In genomic region chr3:33117461-33117860, GRCh38 we compare ENCODE assay signal across 25 cellular contexts. TPM values are rescaled to one million over a fixed set of nuclear protein-coding genes. Genes with fewer than 3 reads are reported as not detected.
DNase-seq lines count a peak whose midpoint lies in the region; ATAC-seq and TF ChIP-seq lines count a peak whose summit lies in the region.
"Had no signal": no experiment of that assay in that cellular context is flagged by ENCODE, and none has a peak within 500 bp of the region (broad histone marks: within the 10 kb centered on the region; RNA-seq: fewer than 3 reads in every experiment).

No MANE protein-coding gene starts in this region.

- POLR2A ChIA-PET in CD4-positive, alpha-beta T cell (lab: Charles Lee), result no interaction called here
- POLR2A ChIA-PET in activated B cell treated with CpG ODN at 0.5 μM for 24 hours (lab: Charles Lee), result interaction anchor here (0.6 kb wide), 1 partner anchor 882 kb away, joined by 4 read pairs; no protein-coding TSS in a partner anchor

- CTCF ChIA-PET in CD4-positive, alpha-beta T cell (lab: Charles Lee), result interaction anchor here (1.9 kb wide), 1 partner anchor 43 kb away, joined by 7 read pairs; no protein-coding TSS in a partner anchor
- CTCF ChIA-PET in activated B cell treated with CpG ODN at 0.5 μM for 24 hours (lab: Charles Lee), result interaction anchor here (1.4 kb wide), 1 partner anchor 14 kb away, joined by 6 read pairs; no protein-coding TSS in a partner anchor
- CTCF ChIA-PET in activated naive CD4-positive, alpha-beta T cell treated with anti-CD3 and anti-CD28 coated beads for 36 hours (lab: Charles Lee), result interaction anchor here (0.6 to 1.0 kb wide), 2 partner anchors 14 to 534 kb away, joined by 3 to 4 read pairs; no protein-coding TSS in a partner anchor

- no peaks in the 10 kb centered on the region for H3K27me3 ChIP-seq in CD4-positive, alpha-beta T cell (ENCODE audit: control insufficient read depth, insufficient read depth, low read length)
- H3K27me3 ChIP-seq: BLaER1 treated with 17β-estradiol and CSF1 and Interleukin-3, amounts not matched to agents 10 nM and 100 nM; uterus had no signal

- no peaks in the 10 kb centered on the region for H3K9me3 Mint-ChIP-seq in CD4-positive, alpha-beta T cell
- no peaks in the 10 kb centered on the region for H3K9me3 Mint-ChIP-seq in activated B cell treated with CpG ODN at 0.5 μM for 24 hours
- H3K9me3 Mint-ChIP-seq in stimulated activated memory B cell treated with anti-CD40 and anti-IgM and Interleukin-4, amounts not matched to agents 10 μg/mL and 1 μg/mL and 100 μg/mL, for 72 hours, result no peaks in the 10 kb centered on the region
- H3K9me3 Mint-ChIP-seq in activated naive CD4-positive, alpha-beta T cell treated with anti-CD3 and anti-CD28 coated beads for 36 hours, result no peaks in the 10 kb centered on the region
- H3K9me3 Mint-ChIP-seq: activated naive CD8-positive, alpha-beta T cell treated with anti-CD3 and anti-CD28 coated beads, Interleukin-2, amount 10 ng/mL, durations not matched to agents 7 days and 5 days; activated T-helper 1 cell treated with anti-CD3 and anti-CD28 coated beads, Interleukin-12 subunit alpha, Interleukin-12 subunit beta, Interleukin-2, Interleukin-4 antibody, amounts not matched to agents 30 ng/mL and 10 ng/mL and 1 ng/mL, durations not matched to agents 14 hours and 24 hours and 36 hours; effector memory CD8-positive, alpha-beta T cell; immature natural killer cell; natural killer cell had no signal

- no peak for TF ChIP-seq CTCF in CD4-positive, alpha-beta T cell (IDR thresholded peaks at IDR 0.05)
- TF ChIP-seq CTCF in activated B cell treated with CpG ODN at 0.5 μM for 24 hours (IDR thresholded peaks at IDR 0.05) (no peak), fibroblast of mammary gland (conservative IDR thresholded peaks at IDR 0.05; ENCODE audit: control insufficient read depth, insufficient read depth, low read depth, low read length) (no peak)

- H3K4me3 ChIP-seq in fibroblast of mammary gland (ENCODE audit: control insufficient read depth, low read depth, low read length), result no peak overlapping the region
- H3K4me3 ChIP-seq: BLaER1 treated with 17β-estradiol and CSF1 and Interleukin-3, amounts not matched to agents 10 nM and 100 nM; left ventricle myocardium inferior; uterus had no signal

- ATAC-seq in CD4-positive, alpha-beta T cell (ENCODE audit: poor library complexity), result no peak
- no peak for ATAC-seq in activated B cell treated with CpG ODN at 0.5 μM for 24 hours (ENCODE audit: low read depth)
- no peak for ATAC-seq in stimulated activated memory B cell treated with anti-CD40 and anti-IgM and Interleukin-4, amounts not matched to agents 10 μg/mL and 1 μg/mL and 100 μg/mL, for 72 hours
- ATAC-seq: activated CD8-positive, alpha-beta memory T cell treated with anti-CD3 and anti-CD28 coated beads, Interleukin-2, amount 10 ng/mL, durations not matched to agents 7 days and 5 days; effector memory CD8-positive, alpha-beta T cell; esophagus mucosa; natural killer cell had no signal

- DNase-seq in CD4-positive, alpha-beta T cell, result no peak
- DNase-seq in activated B cell treated with CpG ODN at 0.5 μM for 24 hours (no peak), fibroblast of mammary gland (ENCODE audit: low read depth) (peak; percentile 35), A172 (ENCODE audit: low spot score) (no peak), midbrain (lab: John Stamatoyannopoulos, UW) (no peak), cardiac septum (ENCODE audit: low spot score) (no peak)
- DNase-seq in activated naive CD4-positive, alpha-beta T cell treated with anti-CD3 and anti-CD28 coated beads for 36 hours, result no peak
- DNase-seq: activated CD4-positive, CD25-positive, alpha-beta regulatory T cell treated with anti-CD3 and anti-CD28 coated beads, Interleukin-2, amount 50 U/mL, for 72 hours; activated CD8-positive, alpha-beta memory T cell treated with anti-CD3 and anti-CD28 coated beads, Interleukin-2, amount 10 ng/mL, durations not matched to agents 7 days and 5 days; activated naive CD8-positive, alpha-beta T cell treated with anti-CD3 and anti-CD28 coated beads, Interleukin-2, amount 10 ng/mL, durations not matched to agents 7 days and 5 days; effector memory CD8-positive, alpha-beta T cell; EL; H9; hippocampal formation; immature natural killer cell; left ventricle myocardium inferior; natural killer cell; NCI-H510A treated with DMSO at 0.1 percent for 48 hours; T-helper 1 cell; uterus had no signal

- H3K4me3 Mint-ChIP-seq in CD4-positive, alpha-beta T cell, result peak overlapping the region; percentile 17
- no peak overlapping the region for H3K4me3 Mint-ChIP-seq in activated B cell treated with CpG ODN at 0.5 μM for 24 hours
- H3K4me3 Mint-ChIP-seq in stimulated activated memory B cell treated with anti-CD40 and anti-IgM and Interleukin-4, amounts not matched to agents 10 μg/mL and 1 μg/mL and 100 μg/mL, for 72 hours, result no peak overlapping the region
- no peak overlapping the region for H3K4me3 Mint-ChIP-seq in activated naive CD4-positive, alpha-beta T cell treated with anti-CD3 and anti-CD28 coated beads for 36 hours
- H3K4me3 Mint-ChIP-seq: activated CD8-positive, alpha-beta memory T cell treated with anti-CD3 and anti-CD28 coated beads, Interleukin-2, amount 10 ng/mL, durations not matched to agents 7 days and 5 days; activated naive CD8-positive, alpha-beta T cell treated with anti-CD3 and anti-CD28 coated beads, Interleukin-2, amount 10 ng/mL, durations not matched to agents 7 days and 5 days; activated T-helper 1 cell treated with anti-CD3 and anti-CD28 coated beads, Interleukin-12 subunit alpha, Interleukin-12 subunit beta, Interleukin-2, Interleukin-4 antibody, amounts not matched to agents 30 ng/mL and 10 ng/mL and 1 ng/mL, durations not matched to agents 14 hours and 24 hours and 36 hours; effector memory CD8-positive, alpha-beta T cell; H9; immature natural killer cell; natural killer cell had no signal

- H3K27me3 Mint-ChIP-seq in CD4-positive, alpha-beta T cell, result no peaks in the 10 kb centered on the region
- no peaks in the 10 kb centered on the region for H3K27me3 Mint-ChIP-seq in activated B cell treated with CpG ODN at 0.5 μM for 24 hours
- no peaks in the 10 kb centered on the region for H3K27me3 Mint-ChIP-seq in stimulated activated memory B cell treated with anti-CD40 and anti-IgM and Interleukin-4, amounts not matched to agents 10 μg/mL and 1 μg/mL and 100 μg/mL, for 72 hours
- no peaks in the 10 kb centered on the region for H3K27me3 Mint-ChIP-seq in activated naive CD4-positive, alpha-beta T cell treated with anti-CD3 and anti-CD28 coated beads for 36 hours (ENCODE audit: low read depth)
- H3K27me3 Mint-ChIP-seq: activated CD8-positive, alpha-beta memory T cell treated with anti-CD3 and anti-CD28 coated beads, Interleukin-2, amount 10 ng/mL, durations not matched to agents 7 days and 5 days; activated naive CD8-positive, alpha-beta T cell treated with anti-CD3 and anti-CD28 coated beads, Interleukin-2, amount 10 ng/mL, durations not matched to agents 7 days and 5 days; effector memory CD8-positive, alpha-beta T cell had no signal

- H3K4me1 Mint-ChIP-seq in CD4-positive, alpha-beta T cell (ENCODE audit: low read depth), result peaks cover 47% of the 10 kb centered on the region
- H3K4me1 Mint-ChIP-seq in activated B cell treated with CpG ODN at 0.5 μM for 24 hours, result peaks cover 33% of the 10 kb centered on the region
- peaks cover 53% of the 10 kb centered on the region for H3K4me1 Mint-ChIP-seq in stimulated activated memory B cell treated with anti-CD40 and anti-IgM and Interleukin-4, amounts not matched to agents 10 μg/mL and 1 μg/mL and 100 μg/mL, for 72 hours
- H3K4me1 Mint-ChIP-seq in activated naive CD4-positive, alpha-beta T cell treated with anti-CD3 and anti-CD28 coated beads for 36 hours (ENCODE audit: low read depth), result peaks cover 24% of the 10 kb centered on the region

- peaks cover 29% of the 10 kb centered on the region for H3K36me3 Mint-ChIP-seq in CD4-positive, alpha-beta T cell (ENCODE audit: low read depth)
- peaks cover 24% of the 10 kb centered on the region for H3K36me3 Mint-ChIP-seq in activated B cell treated with CpG ODN at 0.5 μM for 24 hours (ENCODE audit: low read depth)
- H3K36me3 Mint-ChIP-seq in stimulated activated memory B cell treated with anti-CD40 and anti-IgM and Interleukin-4, amounts not matched to agents 10 μg/mL and 1 μg/mL and 100 μg/mL, for 72 hours, result peaks cover 39% of the 10 kb centered on the region
- H3K36me3 Mint-ChIP-seq in activated naive CD4-positive, alpha-beta T cell treated with anti-CD3 and anti-CD28 coated beads for 36 hours (ENCODE audit: low read depth), result peaks cover 5% of the 10 kb centered on the region
- H3K36me3 Mint-ChIP-seq: natural killer cell had no signal

- H3K27ac Mint-ChIP-seq in CD4-positive, alpha-beta T cell, result peak overlapping the region; percentile 8
- H3K27ac Mint-ChIP-seq in activated B cell treated with CpG ODN at 0.5 μM for 24 hours, result peak overlapping the region; percentile 24
- H3K27ac Mint-ChIP-seq in stimulated activated memory B cell treated with anti-CD40 and anti-IgM and Interleukin-4, amounts not matched to agents 10 μg/mL and 1 μg/mL and 100 μg/mL, for 72 hours, result peak overlapping the region; percentile 48
- no peak overlapping the region for H3K27ac Mint-ChIP-seq in activated naive CD4-positive, alpha-beta T cell treated with anti-CD3 and anti-CD28 coated beads for 36 hours
- H3K27ac Mint-ChIP-seq: activated CD8-positive, alpha-beta memory T cell treated with anti-CD3 and anti-CD28 coated beads, Interleukin-2, amount 10 ng/mL, durations not matched to agents 7 days and 5 days; activated naive CD8-positive, alpha-beta T cell treated with anti-CD3 and anti-CD28 coated beads, Interleukin-2, amount 10 ng/mL, durations not matched to agents 7 days and 5 days; activated T-helper 1 cell treated with anti-CD3 and anti-CD28 coated beads, Interleukin-12 subunit alpha, Interleukin-12 subunit beta, Interleukin-2, Interleukin-4 antibody, amounts not matched to agents 30 ng/mL and 10 ng/mL and 1 ng/mL, durations not matched to agents 14 hours and 24 hours and 36 hours; natural killer cell had no signal

- intact Hi-C loops in CD4-positive, alpha-beta T cell (cut with DNase I, micrococcal nuclease), result loop anchor here in 1 of 2 experiments (5.0 kb wide), 1 partner anchor 320 kb away; no protein-coding TSS in a partner anchor
- intact Hi-C loops in activated B cell treated with CpG ODN at 0.5 μM for 24 hours (cut with micrococcal nuclease) (loop anchor here (10.0 kb wide), 1 partner anchor 333 kb away; no protein-coding TSS in a partner anchor), cardiac septum (cut with DNase I) (loop anchor here (5.0 to 10.0 kb wide), 2 partner anchors 325 to 677 kb away; partner anchors contain the start of genes PDCD6IP and UBP1)
- intact Hi-C loops in activated naive CD4-positive, alpha-beta T cell treated with anti-CD3 and anti-CD28 coated beads for 36 hours (cut with micrococcal nuclease), result no loop called here

- no peaks in the 10 kb centered on the region for H3K9me3 ChIP-seq in CD4-positive, alpha-beta T cell (ENCODE audit: control insufficient read depth, low read length)
- H3K9me3 ChIP-seq: BLaER1 treated with 17β-estradiol and CSF1 and Interleukin-3, amounts not matched to agents 10 nM and 100 nM; left ventricle myocardium inferior; uterus had no signal

- H3K27ac ChIP-seq in CD4-positive, alpha-beta T cell (ENCODE audit: low read depth, low read length), result no peak overlapping the region
- H3K27ac ChIP-seq: KMS-11, left ventricle myocardium inferior had no signal

RNA-seq across cellular contexts. Expression of gene CRTAP, which starts 3.6 kb away (rescaled TPM):
- 10 to 100 TPM; 38.2 to 40.3 TPM for total RNA-seq in CD4-positive, alpha-beta T cell
- 36.5 and 36.6 TPM in 2 replicates for total RNA-seq in activated B cell treated with CpG ODN at 0.5 μM for 24 hours
- total RNA-seq in activated naive CD4-positive, alpha-beta T cell treated with anti-CD3 and anti-CD28 coated beads for 36 hours, result 10 to 100 TPM; 48.1 to 51.1 TPM
- 416 and 442 TPM in 2 replicates for total RNA-seq in A172 (2014; rRNA removed; shearing (Covaris generic))
- 91.7 TPM for total RNA-seq in cardiac septum

RNA-seq across cellular contexts. Expression of gene GLB1, which starts 20.5 kb away (rescaled TPM):
- 10 to 100 TPM; 20.1 to 22.8 TPM for total RNA-seq in CD4-positive, alpha-beta T cell
- total RNA-seq in activated B cell treated with CpG ODN at 0.5 μM for 24 hours, result 52.6 and 56.3 TPM in 2 replicates
- total RNA-seq in activated naive CD4-positive, alpha-beta T cell treated with anti-CD3 and anti-CD28 coated beads for 36 hours, result 10 to 100 TPM; 32.0 to 36.3 TPM
- total RNA-seq in A172 (2014; rRNA removed; shearing (Covaris generic)), result 122 TPM in 2 replicates
- total RNA-seq in cardiac septum, result 20.5 TPM

RNA-seq across cellular contexts. Expression of gene TMPPE, which starts 20.5 kb away (rescaled TPM):
- 1 to 10 TPM; 8.5 TPM for total RNA-seq in CD4-positive, alpha-beta T cell
- total RNA-seq in activated B cell treated with CpG ODN at 0.5 μM for 24 hours, result 11.8 and 13.1 TPM in 2 replicates
- 1 to 10 TPM; 3.2 to 3.3 TPM for total RNA-seq in activated naive CD4-positive, alpha-beta T cell treated with anti-CD3 and anti-CD28 coated beads for 36 hours
- total RNA-seq in A172 (2014; rRNA removed; shearing (Covaris generic)), result 2.8 and 3.8 TPM in 2 replicates
- total RNA-seq in cardiac septum, result 5.4 TPM
